17 cellular contexts compared by ENCODE assay signal in the genomic region with DNA sequence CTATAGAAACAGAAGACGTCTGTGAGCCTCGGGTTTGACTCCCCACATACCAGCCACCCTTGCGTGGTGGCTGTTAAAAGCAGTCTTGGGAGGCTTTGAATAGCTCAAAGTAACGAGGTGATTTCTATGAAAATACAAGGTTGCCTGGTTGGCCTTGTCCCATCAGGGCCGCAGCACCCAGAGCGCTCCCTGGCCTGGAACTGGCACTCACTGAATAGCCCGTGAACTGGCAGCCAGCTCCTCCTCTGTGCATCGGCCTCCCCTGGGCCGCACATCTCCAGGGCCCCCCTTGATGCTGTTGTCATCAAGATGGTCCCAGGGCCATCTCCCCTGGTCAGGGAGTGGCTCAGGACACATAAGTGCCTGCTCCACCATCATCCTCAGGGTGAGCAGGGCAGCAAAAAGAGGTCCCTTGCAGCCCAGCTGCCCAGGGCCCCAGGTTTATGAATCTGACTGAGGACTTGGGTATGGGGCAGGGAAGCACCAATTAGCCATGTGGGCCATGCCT.
A peak's percentile ranks its signal among the peaks of the same experiment; 100 is the strongest.
DNase-seq lines count a peak whose midpoint lies in the region; ATAC-seq, FAIRE-seq and TF ChIP-seq lines count a peak whose summit lies in the region.
"Had no signal": no experiment of that assay in that cellular context is flagged by ENCODE, and none has a peak within 500 bp of the region (broad histone marks: within the 10 kb centered on the region; RNA-seq: fewer than 3 reads in every experiment).

No MANE protein-coding gene starts in this region.

- no peaks in the 10 kb centered on the region for H3K79me2 ChIP-seq in HepG2 (ENCODE audit: insufficient read depth, low read length)

- no peaks in the 10 kb centered on the region for H3K36me3 ChIP-seq in lower lobe of right lung
- no peaks in the 10 kb centered on the region for H3K36me3 ChIP-seq in esophagus squamous epithelium
- no peaks in the 10 kb centered on the region for H3K36me3 ChIP-seq in HepG2 (replicated peaks in 1 of 2; ENCODE audit: control insufficient read depth in 1 of 2, insufficient read depth in 2 of 2, low read length in 2 of 2)
- H3K36me3 ChIP-seq: HAP-1, SJSA1 had no signal

- intact Hi-C loops in lower lobe of right lung (cut with DNase I) (no loop called here), esophagus squamous epithelium (cut with DNase I) (no loop called here), HepG2 (cut with micrococcal nuclease; ENCODE audit: unreplicated experiment) (no loop called here)

- no peaks in the 10 kb centered on the region for H4K20me1 ChIP-seq in HepG2 (ENCODE audit: insufficient read depth, low read length)

- H3K4me3 ChIP-seq in coronary artery (no peak overlapping the region), lower lobe of right lung (no peak overlapping the region), esophagus squamous epithelium (no peak overlapping the region), HepG2 (replicated peaks in 1 of 3; ENCODE audit: insufficient read depth in 1 of 3, low read depth in 2 of 3, low read length in 3 of 3) (no peak overlapping the region)
- H3K4me3 ChIP-seq: HAP-1, K562, SJSA1 had no signal

- no peaks in the 10 kb centered on the region for H3K4me1 ChIP-seq in lower lobe of right lung
- H3K4me1 ChIP-seq in esophagus squamous epithelium = no peaks in the 10 kb centered on the region
- no peaks in the 10 kb centered on the region for H3K4me1 ChIP-seq in HepG2 (ENCODE audit: insufficient read depth, low read length)
- H3K4me1 ChIP-seq: HAP-1, SJSA1 had no signal

- in situ Hi-C loops in HepG2 (cut with HindIII; ENCODE audit: extremely low pct_ligation_motif_present, low pct_unique_long_range_greater_than_20kb) = no loop called here

- no peaks in the 10 kb centered on the region for H3K9me3 ChIP-seq in lower lobe of right lung
- no peaks in the 10 kb centered on the region for H3K9me3 ChIP-seq in esophagus squamous epithelium
- H3K9me3 ChIP-seq in HepG2 (ENCODE audit: low read length) = 0 out of 2 replicates have a peak, but pooled peaks cover 10% of the 10 kb centered on the region
- H3K9me3 ChIP-seq: HAP-1, SJSA1 had no signal

- no peak for ATAC-seq in lower lobe of right lung
- ATAC-seq in GM21529 (IDR thresholded peaks at IDR 0.05; ENCODE audit: unreplicated experiment) = no peak
- no peak for ATAC-seq in HepG2
- ATAC-seq: K562 had no signal

- no TSS peak for BruUV-seq in HepG2 (replicated peaks; lab: Mats Ljungman, UMichigan)

- POLR2A ChIA-PET in HepG2 (lab: Yijun Ruan, JAX) = no interaction called here

- no peak overlapping the region for H2AFZ ChIP-seq in HepG2 (ENCODE audit: low read length)

- DNase-seq in activated effector memory CD4-positive, alpha-beta T cell treated with anti-CD3 and anti-CD28 coated beads, Interleukin-2, amount 50 U/mL, for 16 hours = peak; percentile 14
- no peak for DNase-seq in activated effector memory CD4-positive, alpha-beta T cell treated with Interleukin-2 at 50 U/mL for 16 hours
- DNase-seq in coronary artery (ENCODE audit: low spot score) = peak; percentile 57
- peak; percentile 28 for DNase-seq in lower lobe of right lung
- no peak for DNase-seq in esophagus squamous epithelium (lab: John Stamatoyannopoulos, UW)
- no peak for DNase-seq in HepG2 (ENCODE audit: low spot score)
- DNase-seq: CD4-positive, alpha-beta T cell; NCI-H1417 treated with DMSO at 0.1 percent for 48 hours; NCI-H2029; NCI-H2171 treated with DMSO at 0.1 percent for 48 hours; NCI-H446 treated with DMSO at 0.1 percent for 48 hours; NCI-H748 treated with DMSO at 0.1 percent for 48 hours had no signal

- no peak overlapping the region for H3K9ac ChIP-seq in HepG2 (ENCODE audit: insufficient read depth, low read depth, low read length)

- no peak for TF ChIP-seq RAD21 in HepG2 (CRISPR knock-in tag; IDR thresholded peaks at IDR 0.05)

- no peak for FAIRE-seq in HepG2 (lab: Jason Lieb, UNC)
- FAIRE-seq: K562 had no signal

- H3K27ac ChIP-seq in coronary artery = no peak overlapping the region
- no peak overlapping the region for H3K27ac ChIP-seq in lower lobe of right lung
- no peak overlapping the region for H3K27ac ChIP-seq in esophagus squamous epithelium
- H3K27ac ChIP-seq in HepG2 (ENCODE audit: extremely low read length, insufficient read depth, low read length) = no peak overlapping the region
- H3K27ac ChIP-seq: RWPE1, SJSA1 had no signal

- WGBS in esophagus squamous epithelium, 2 donors = 82 to 100% methylated on average over 1 to 4 of the region's 9 CpGs
- no CpG with 5 or more reads among the region's 9 CpGs for WGBS in HepG2 (ENCODE audit: low lambda C conversion rate)

- H3K27me3 ChIP-seq in lower lobe of right lung (ENCODE audit: low read depth) (peaks cover 4% of the 10 kb centered on the region), esophagus squamous epithelium (peaks cover 0 to 29% (median 0%) of the 10 kb centered on the region in 4 donors), HepG2 (ENCODE audit: control insufficient read depth in 1 of 2, insufficient read depth in 2 of 2, low read length in 2 of 2) (peaks cover 7 to 32% of the 10 kb centered on the region in 2 experiments; a peak in 3 of 5 replicates)
- H3K27me3 ChIP-seq: SJSA1 had no signal

- CTCF ChIA-PET in HepG2 (lab: Yijun Ruan, JAX; ENCODE audit: low intra/inter-chr PET ratio, low total read pairs) = no interaction called here

- no peak overlapping the region for H3K4me2 ChIP-seq in HepG2 (ENCODE audit: low read depth, low read length)

- TF ChIP-seq POLR2A in esophagus squamous epithelium (IDR thresholded peaks at IDR 0.05) (no peak), HepG2 (IDR thresholded peaks at IDR 0.05; ENCODE audit: insufficient read depth in 1 of 2, low read depth in 2 of 2, low read length in 2 of 2) (no peak)

- TF ChIP-seq CTCF in coronary artery (IDR thresholded peaks at IDR 0.05) (no peak), lower lobe of right lung (IDR thresholded peaks at IDR 0.05) (no peak), esophagus squamous epithelium (IDR thresholded peaks at IDR 0.05) (no peak), HepG2 (CRISPR knock-in tag; IDR thresholded peaks at IDR 0.05) (no peak)

- TF ChIP-seq EP300 in HepG2 (IDR thresholded peaks at IDR 0.05; ENCODE audit: low read depth in 2 of 2, low read length in 2 of 2) (no peak), HepG2 (CRISPR knock-in tag; IDR thresholded peaks at IDR 0.05; ENCODE audit: borderline replicate concordance) (no peak)

TF ChIP-seq in HepG2, 621 proteins besides CTCF, POLR2A, EP300 and RAD21:
- TF ChIP-seq MYC (CRISPR knock-in tag; IDR thresholded peaks at IDR 0.05; ENCODE audit: borderline replicate concordance) (no peak), PTBP1 (IDR thresholded peaks at IDR 0.05; ENCODE audit: low read depth, low read length, poor library complexity, severe bottlenecking) (no peak), SNAPC2 (CRISPR knock-in tag; IDR thresholded peaks at IDR 0.05) (no peak), GPN1 (CRISPR knock-in tag; IDR thresholded peaks at IDR 0.05; ENCODE audit: borderline replicate concordance) (no peak), MZF1 (CRISPR knock-in tag; IDR thresholded peaks at IDR 0.05; ENCODE audit: borderline replicate concordance) (no peak), MAZ (IDR thresholded peaks at IDR 0.05; ENCODE audit: borderline replicate concordance, low read depth, low read length) (no peak), MAZ (CRISPR knock-in tag; IDR thresholded peaks at IDR 0.05; ENCODE audit: low read depth) (no peak), ZNF17 (CRISPR knock-in tag; IDR thresholded peaks at IDR 0.05) (no peak), FOSL1 (CRISPR knock-in tag; IDR thresholded peaks at IDR 0.05; ENCODE audit: borderline replicate concordance) (no peak), ZFP41 (CRISPR knock-in tag; IDR thresholded peaks at IDR 0.05; ENCODE audit: borderline replicate concordance) (no peak), DMAP1 (CRISPR knock-in tag; IDR thresholded peaks at IDR 0.05) (no peak)
- TF ChIP-seq, protein P1, sequence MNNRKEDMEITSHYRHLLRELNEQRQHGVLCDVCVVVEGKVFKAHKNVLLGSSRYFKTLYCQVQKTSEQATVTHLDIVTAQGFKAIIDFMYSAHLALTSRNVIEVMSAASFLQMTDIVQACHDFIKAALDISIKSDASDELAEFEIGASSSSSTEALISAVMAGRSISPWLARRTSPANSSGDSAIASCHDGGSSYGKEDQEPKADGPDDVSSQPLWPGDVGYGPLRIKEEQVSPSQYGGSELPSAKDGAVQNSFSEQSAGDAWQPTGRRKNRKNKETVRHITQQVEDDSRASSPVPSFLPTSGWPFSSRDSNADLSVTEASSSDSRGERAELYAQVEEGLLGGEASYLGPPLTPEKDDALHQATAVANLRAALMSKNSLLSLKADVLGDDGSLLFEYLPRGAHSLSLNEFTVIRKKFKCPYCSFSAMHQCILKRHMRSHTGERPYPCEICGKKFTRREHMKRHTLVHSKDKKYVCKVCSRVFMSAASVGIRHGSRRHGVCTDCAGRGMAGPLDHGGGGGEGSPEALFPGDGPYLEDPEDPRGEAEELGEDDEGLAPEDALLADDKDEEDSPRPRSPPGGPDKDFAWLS (CRISPR knock-in tag; IDR thresholded peaks at IDR 0.05; ENCODE audit: borderline replicate concordance) = no peak

Comparison
In these comparisons a context has a peak if more than half of its experiments do, and no peak if none do; other contexts are left out.
1. DNase-seq: peak in activated effector memory CD4-positive, alpha-beta T cell treated with anti-CD3 and anti-CD28 coated beads, Interleukin-2, amount 50 U/mL, for 16 hours (single experiment), coronary artery (single experiment) and lower lobe of right lung (single experiment); none in activated effector memory CD4-positive, alpha-beta T cell treated with Interleukin-2 at 50 U/mL for 16 hours (single experiment), esophagus squamous epithelium (single experiment) and HepG2 (single experiment).